Comparison of ENCODE assay signal across 8 cellular contexts in the genomic region with DNA sequence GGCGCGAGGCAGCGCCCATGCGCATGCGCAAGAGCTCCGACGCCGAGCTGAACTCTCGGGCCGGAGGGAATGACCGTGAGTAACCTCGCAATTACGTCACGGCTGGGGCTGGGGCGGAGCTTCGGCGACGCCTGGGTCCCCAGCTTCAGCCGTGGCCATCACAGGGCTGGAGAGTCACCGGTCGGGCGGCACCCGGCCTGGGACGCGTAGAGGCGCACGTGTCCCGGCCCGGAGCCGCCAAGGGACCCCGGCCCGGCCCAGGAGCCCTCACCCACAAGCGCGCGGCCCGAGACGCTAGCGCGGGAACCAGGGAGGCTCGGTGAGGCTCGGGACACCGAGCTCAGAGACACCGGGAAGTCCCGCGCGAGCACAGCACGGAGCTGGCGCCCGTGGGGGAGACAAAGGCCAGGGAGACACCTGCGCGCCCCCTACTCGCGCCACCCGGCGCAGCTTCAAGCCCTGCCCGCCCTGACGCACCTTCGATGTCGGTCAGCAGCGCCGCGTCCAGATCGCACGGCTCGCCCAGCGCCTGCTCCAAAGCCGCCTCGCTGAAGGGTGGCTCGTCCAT. TPM values are rescaled to one million over a fixed set of nuclear protein-coding genes. Genes with fewer than 3 reads are reported as not detected.
A peak's percentile ranks its signal among the peaks of the same experiment; 100 is the strongest.
DNase-seq lines count a peak whose midpoint lies in the region; ATAC-seq and TF ChIP-seq lines count a peak whose summit lies in the region.

No MANE protein-coding gene starts in this region.

- CTCF ChIA-PET in CD4-positive, alpha-beta T cell (lab: Charles Lee) = interaction anchor here (0.9 to 1.6 kb wide), 3 partner anchors 11 to 24 kb away, joined by 3 to 10 read pairs (median 6); no protein-coding TSS in a partner anchor
- CTCF ChIA-PET in activated CD4-positive, alpha-beta memory T cell treated with anti-CD3 and anti-CD28 coated beads, Interleukin-2, amount 10 ng/mL, durations not matched to agents 7 days and 5 days (lab: Charles Lee) = interaction anchor here (0.6 to 2.6 kb wide), 11 partner anchors 10 to 186 kb away, joined by 3 to 23 read pairs (median 4); no protein-coding TSS in a partner anchor

- H3K36me3 Mint-ChIP-seq in CD4-positive, alpha-beta T cell (ENCODE audit: low read depth) = peaks cover 20% of the 10 kb centered on the region
- peaks cover 39% of the 10 kb centered on the region for H3K36me3 Mint-ChIP-seq in activated CD4-positive, alpha-beta memory T cell treated with anti-CD3 and anti-CD28 coated beads, Interleukin-2, amount 10 ng/mL, durations not matched to agents 7 days and 5 days (ENCODE audit: low read depth)

- peak overlapping the region; percentile 98 for H3K27ac Mint-ChIP-seq in CD4-positive, alpha-beta T cell
- peak overlapping the region; percentile 85 for H3K27ac Mint-ChIP-seq in activated CD4-positive, alpha-beta memory T cell treated with anti-CD3 and anti-CD28 coated beads, Interleukin-2, amount 10 ng/mL, durations not matched to agents 7 days and 5 days

- peak overlapping the region; percentile 94 for H3K4me3 Mint-ChIP-seq in CD4-positive, alpha-beta T cell
- H3K4me3 Mint-ChIP-seq in activated CD4-positive, alpha-beta memory T cell treated with anti-CD3 and anti-CD28 coated beads, Interleukin-2, amount 10 ng/mL, durations not matched to agents 7 days and 5 days = peak overlapping the region; percentile 80

- POLR2A ChIA-PET in CD4-positive, alpha-beta T cell (lab: Charles Lee) = interaction anchor here (0.7 to 4.4 kb wide), 17 partner anchors 9 to 347 kb away, joined by 3 to 71 read pairs (median 4); a partner anchor contains a TSS
- POLR2A ChIA-PET in activated CD4-positive, alpha-beta memory T cell treated with anti-CD3 and anti-CD28 coated beads, Interleukin-2, amount 10 ng/mL, durations not matched to agents 7 days and 5 days (lab: Charles Lee) = interaction anchor here (0.6 to 8.5 kb wide), 28 partner anchors 8 to 556 kb away, joined by 3 to 322 read pairs (median 6); a partner anchor contains a TSS

- peaks cover 69% of the 10 kb centered on the region for H3K4me1 Mint-ChIP-seq in CD4-positive, alpha-beta T cell (ENCODE audit: low read depth)
- H3K4me1 Mint-ChIP-seq in activated CD4-positive, alpha-beta memory T cell treated with anti-CD3 and anti-CD28 coated beads, Interleukin-2, amount 10 ng/mL, durations not matched to agents 7 days and 5 days = peaks cover 72% of the 10 kb centered on the region

- H3K9me3 ChIP-seq in CD4-positive, alpha-beta T cell (ENCODE audit: control insufficient read depth, low read length) = no peaks in the 10 kb centered on the region

- peak in 1 of 2 donors; percentile 91 for TF ChIP-seq POLR2A in lower leg skin (IDR thresholded peaks at IDR 0.05)

- H3K27me3 Mint-ChIP-seq in CD4-positive, alpha-beta T cell = no peaks in the 10 kb centered on the region
- H3K27me3 Mint-ChIP-seq in activated CD4-positive, alpha-beta memory T cell treated with anti-CD3 and anti-CD28 coated beads, Interleukin-2, amount 10 ng/mL, durations not matched to agents 7 days and 5 days = no peaks in the 10 kb centered on the region

- TF ChIP-seq CTCF in CD4-positive, alpha-beta T cell (IDR thresholded peaks at IDR 0.05) = no peak
- TF ChIP-seq CTCF in dorsolateral prefrontal cortex (IDR thresholded peaks at IDR 0.05 in 54 of 56, conservative IDR thresholded peaks at IDR 0.05 in 2 of 56; ENCODE audit: low read depth in 1 of 56, partially characterized antibody in 56 of 56) (peak in 12 of 56 donors; percentile 9 to 35 (median 20)), lower leg skin (IDR thresholded peaks at IDR 0.05) (no peak)

- H3K27ac ChIP-seq in CD4-positive, alpha-beta T cell (ENCODE audit: low read depth, low read length) = peak overlapping the region; percentile 97
- peak overlapping the region; percentile 91 to 100 (median 100) for H3K27ac ChIP-seq in dorsolateral prefrontal cortex

- intact Hi-C loops in CD4-positive, alpha-beta T cell (cut with DNase I, micrococcal nuclease) = loop anchor here (1.0 to 2.0 kb wide), 3 partner anchors 13 to 24 kb away; no protein-coding TSS in a partner anchor
- intact Hi-C loops in dorsolateral prefrontal cortex (cut with DNase I) = loop anchor here in 1 of 2 donors (2.0 kb wide), 1 partner anchor 16 kb away; no protein-coding TSS in a partner anchor
- intact Hi-C loops in lower leg skin (cut with DNase I; ENCODE audit: low total_unique reads) = no loop called here

- ATAC-seq in CD4-positive, alpha-beta T cell (ENCODE audit: poor library complexity) = peak; percentile 74
- ATAC-seq in GM19452 (IDR thresholded peaks at IDR 0.05; ENCODE audit: unreplicated experiment) (peak; percentile 65), HG03571 (IDR thresholded peaks at IDR 0.05; ENCODE audit: unreplicated experiment) (peak; percentile 61)

- peak; percentile 94 to 98 (median 96) for DNase-seq in CD4-positive, alpha-beta T cell
- DNase-seq in NCI-H774 (lab: John Stamatoyannopoulos, UW) (peak; percentile 87), dorsolateral prefrontal cortex (peak; percentile 98 to 99 (median 99)), lower leg skin (ENCODE audit: low spot score in 2 of 2) (peak; percentile 97 to 100)
- peak; percentile 98 for DNase-seq in activated CD4-positive, alpha-beta memory T cell treated with anti-CD3 and anti-CD28 coated beads, Interleukin-2, amount 10 ng/mL, durations not matched to agents 7 days and 5 days
- DNase-seq in stimulated activated CD4-positive, alpha-beta T cell treated with anti-CD3 and anti-CD28 coated beads, Interleukin-4, amount 100 ng/mL, for 24 hours = peak; percentile 96

- 0% methylated on average over 22 to 62 of the region's 69 CpGs for WGBS in lower leg skin, 2 donors

- no peaks in the 10 kb centered on the region for H3K9me3 Mint-ChIP-seq in CD4-positive, alpha-beta T cell
- H3K9me3 Mint-ChIP-seq in activated CD4-positive, alpha-beta memory T cell treated with anti-CD3 and anti-CD28 coated beads, Interleukin-2, amount 10 ng/mL, durations not matched to agents 7 days and 5 days = no peaks in the 10 kb centered on the region

- H3K27me3 ChIP-seq in CD4-positive, alpha-beta T cell (ENCODE audit: control insufficient read depth, insufficient read depth, low read length) = no peaks in the 10 kb centered on the region
- H3K27me3 ChIP-seq in dorsolateral prefrontal cortex = no peaks in the 10 kb centered on the region

- H3K4me3 ChIP-seq in dorsolateral prefrontal cortex (peak overlapping the region; percentile 77 to 99 (median 92)), lower leg skin (ENCODE audit: low read depth, poor library complexity, severe bottlenecking) (peak overlapping the region; percentile 77)

RNA-seq across cellular contexts. Expression of a gene that starts 0.5 kb away (rescaled TPM):
- 100 to 1,000 TPM; 249 to 264 TPM for total RNA-seq in CD4-positive, alpha-beta T cell
- total RNA-seq in activated CD4-positive, alpha-beta memory T cell treated with anti-CD3 and anti-CD28 coated beads, Interleukin-2, amount 10 ng/mL, durations not matched to agents 7 days and 5 days = 100 to 1,000 TPM; 177 to 186 TPM
- total RNA-seq in dorsolateral prefrontal cortex = 100 to 1,000 TPM in 84 of 120 experiments, 10 to 100 TPM in 36; 57.2 to 359 (median 120) TPM
- 100 to 1,000 TPM in 2 of 4 donors, 10 to 100 TPM in 2; 54.3 to 146 (median 102) TPM for total RNA-seq in lower leg skin

Comparison
In these comparisons a context has a peak if more than half of its experiments do, and no peak if none do; other contexts are left out.
1. Peak in every context shown above with its lines: DNase-seq, ATAC-seq, H3K4me3 ChIP-seq and H3K27ac ChIP-seq.